In the genomic region with DNA sequence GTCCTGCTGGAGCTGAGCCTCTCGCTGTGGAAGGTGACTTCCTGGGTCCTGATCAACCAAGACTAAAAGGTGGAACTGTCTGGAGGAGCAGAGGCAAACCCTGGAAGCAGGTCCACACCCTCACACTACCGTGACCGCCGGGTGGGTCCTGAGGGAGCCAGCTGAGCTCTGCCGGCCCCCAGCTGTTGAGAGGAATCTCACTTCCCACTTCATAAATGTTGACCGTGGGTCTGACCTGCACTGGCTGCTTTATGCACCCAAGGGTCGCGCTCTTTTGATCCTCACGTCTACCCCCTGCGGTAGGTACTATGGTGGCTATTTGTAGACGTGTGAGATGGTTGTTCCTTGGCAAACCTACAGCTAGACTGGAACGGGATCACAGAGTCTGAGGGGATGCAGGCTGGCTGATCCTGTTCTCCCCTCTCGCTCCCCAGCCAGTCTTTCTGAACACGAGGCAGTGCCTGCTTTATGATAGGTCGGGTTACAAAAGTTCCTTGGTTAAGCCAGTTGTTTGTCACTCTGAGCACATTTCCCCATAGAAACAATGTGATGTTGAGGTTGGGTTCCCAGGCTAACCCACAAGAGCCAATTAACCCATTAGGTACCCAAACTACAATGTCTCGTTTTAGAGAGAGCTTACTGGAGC, we compare ENCODE assay signal across 1 cellular context.
TF ChIP-seq lines count a peak whose summit lies in the region.

No MANE protein-coding gene starts in this region.

TF ChIP-seq in HepG2, 621 proteins besides CTCF, POLR2A, EP300 and RAD21 (continued from another document):
- TF ChIP-seq, protein P1, sequence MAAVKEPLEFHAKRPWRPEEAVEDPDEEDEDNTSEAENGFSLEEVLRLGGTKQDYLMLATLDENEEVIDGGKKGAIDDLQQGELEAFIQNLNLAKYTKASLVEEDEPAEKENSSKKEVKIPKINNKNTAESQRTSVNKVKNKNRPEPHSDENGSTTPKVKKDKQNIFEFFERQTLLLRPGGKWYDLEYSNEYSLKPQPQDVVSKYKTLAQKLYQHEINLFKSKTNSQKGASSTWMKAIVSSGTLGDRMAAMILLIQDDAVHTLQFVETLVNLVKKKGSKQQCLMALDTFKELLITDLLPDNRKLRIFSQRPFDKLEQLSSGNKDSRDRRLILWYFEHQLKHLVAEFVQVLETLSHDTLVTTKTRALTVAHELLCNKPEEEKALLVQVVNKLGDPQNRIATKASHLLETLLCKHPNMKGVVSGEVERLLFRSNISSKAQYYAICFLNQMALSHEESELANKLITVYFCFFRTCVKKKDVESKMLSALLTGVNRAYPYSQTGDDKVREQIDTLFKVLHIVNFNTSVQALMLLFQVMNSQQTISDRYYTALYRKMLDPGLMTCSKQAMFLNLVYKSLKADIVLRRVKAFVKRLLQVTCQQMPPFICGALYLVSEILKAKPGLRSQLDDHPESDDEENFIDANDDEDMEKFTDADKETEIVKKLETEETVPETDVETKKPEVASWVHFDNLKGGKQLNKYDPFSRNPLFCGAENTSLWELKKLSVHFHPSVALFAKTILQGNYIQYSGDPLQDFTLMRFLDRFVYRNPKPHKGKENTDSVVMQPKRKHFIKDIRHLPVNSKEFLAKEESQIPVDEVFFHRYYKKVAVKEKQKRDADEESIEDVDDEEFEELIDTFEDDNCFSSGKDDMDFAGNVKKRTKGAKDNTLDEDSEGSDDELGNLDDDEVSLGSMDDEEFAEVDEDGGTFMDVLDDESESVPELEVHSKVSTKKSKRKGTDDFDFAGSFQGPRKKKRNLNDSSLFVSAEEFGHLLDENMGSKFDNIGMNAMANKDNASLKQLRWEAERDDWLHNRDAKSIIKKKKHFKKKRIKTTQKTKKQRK (IDR thresholded peaks at IDR 0.05; ENCODE audit: low read length): no peak
- TF ChIP-seq, protein P2, sequence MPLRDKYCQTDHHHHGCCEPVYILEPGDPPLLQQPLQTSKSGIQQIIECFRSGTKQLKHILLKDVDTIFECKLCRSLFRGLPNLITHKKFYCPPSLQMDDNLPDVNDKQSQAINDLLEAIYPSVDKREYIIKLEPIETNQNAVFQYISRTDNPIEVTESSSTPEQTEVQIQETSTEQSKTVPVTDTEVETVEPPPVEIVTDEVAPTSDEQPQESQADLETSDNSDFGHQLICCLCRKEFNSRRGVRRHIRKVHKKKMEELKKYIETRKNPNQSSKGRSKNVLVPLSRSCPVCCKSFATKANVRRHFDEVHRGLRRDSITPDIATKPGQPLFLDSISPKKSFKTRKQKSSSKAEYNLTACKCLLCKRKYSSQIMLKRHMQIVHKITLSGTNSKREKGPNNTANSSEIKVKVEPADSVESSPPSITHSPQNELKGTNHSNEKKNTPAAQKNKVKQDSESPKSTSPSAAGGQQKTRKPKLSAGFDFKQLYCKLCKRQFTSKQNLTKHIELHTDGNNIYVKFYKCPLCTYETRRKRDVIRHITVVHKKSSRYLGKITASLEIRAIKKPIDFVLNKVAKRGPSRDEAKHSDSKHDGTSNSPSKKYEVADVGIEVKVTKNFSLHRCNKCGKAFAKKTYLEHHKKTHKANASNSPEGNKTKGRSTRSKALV (CRISPR knock-in tag; IDR thresholded peaks at IDR 0.05): no peak
- TF ChIP-seq ZFP36L2 (CRISPR knock-in tag; IDR thresholded peaks at IDR 0.05) (no peak), ZNF207 (IDR thresholded peaks at IDR 0.05; ENCODE audit: borderline replicate concordance) (no peak), KMT2B (CRISPR knock-in tag; IDR thresholded peaks at IDR 0.05) (no peak)
- TF ChIP-seq, protein P3, sequence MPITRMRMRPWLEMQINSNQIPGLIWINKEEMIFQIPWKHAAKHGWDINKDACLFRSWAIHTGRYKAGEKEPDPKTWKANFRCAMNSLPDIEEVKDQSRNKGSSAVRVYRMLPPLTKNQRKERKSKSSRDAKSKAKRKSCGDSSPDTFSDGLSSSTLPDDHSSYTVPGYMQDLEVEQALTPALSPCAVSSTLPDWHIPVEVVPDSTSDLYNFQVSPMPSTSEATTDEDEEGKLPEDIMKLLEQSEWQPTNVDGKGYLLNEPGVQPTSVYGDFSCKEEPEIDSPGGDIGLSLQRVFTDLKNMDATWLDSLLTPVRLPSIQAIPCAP (CRISPR knock-in tag; IDR thresholded peaks at IDR 0.05; ENCODE audit: low read depth): no peak
- TF ChIP-seq, protein P4, sequence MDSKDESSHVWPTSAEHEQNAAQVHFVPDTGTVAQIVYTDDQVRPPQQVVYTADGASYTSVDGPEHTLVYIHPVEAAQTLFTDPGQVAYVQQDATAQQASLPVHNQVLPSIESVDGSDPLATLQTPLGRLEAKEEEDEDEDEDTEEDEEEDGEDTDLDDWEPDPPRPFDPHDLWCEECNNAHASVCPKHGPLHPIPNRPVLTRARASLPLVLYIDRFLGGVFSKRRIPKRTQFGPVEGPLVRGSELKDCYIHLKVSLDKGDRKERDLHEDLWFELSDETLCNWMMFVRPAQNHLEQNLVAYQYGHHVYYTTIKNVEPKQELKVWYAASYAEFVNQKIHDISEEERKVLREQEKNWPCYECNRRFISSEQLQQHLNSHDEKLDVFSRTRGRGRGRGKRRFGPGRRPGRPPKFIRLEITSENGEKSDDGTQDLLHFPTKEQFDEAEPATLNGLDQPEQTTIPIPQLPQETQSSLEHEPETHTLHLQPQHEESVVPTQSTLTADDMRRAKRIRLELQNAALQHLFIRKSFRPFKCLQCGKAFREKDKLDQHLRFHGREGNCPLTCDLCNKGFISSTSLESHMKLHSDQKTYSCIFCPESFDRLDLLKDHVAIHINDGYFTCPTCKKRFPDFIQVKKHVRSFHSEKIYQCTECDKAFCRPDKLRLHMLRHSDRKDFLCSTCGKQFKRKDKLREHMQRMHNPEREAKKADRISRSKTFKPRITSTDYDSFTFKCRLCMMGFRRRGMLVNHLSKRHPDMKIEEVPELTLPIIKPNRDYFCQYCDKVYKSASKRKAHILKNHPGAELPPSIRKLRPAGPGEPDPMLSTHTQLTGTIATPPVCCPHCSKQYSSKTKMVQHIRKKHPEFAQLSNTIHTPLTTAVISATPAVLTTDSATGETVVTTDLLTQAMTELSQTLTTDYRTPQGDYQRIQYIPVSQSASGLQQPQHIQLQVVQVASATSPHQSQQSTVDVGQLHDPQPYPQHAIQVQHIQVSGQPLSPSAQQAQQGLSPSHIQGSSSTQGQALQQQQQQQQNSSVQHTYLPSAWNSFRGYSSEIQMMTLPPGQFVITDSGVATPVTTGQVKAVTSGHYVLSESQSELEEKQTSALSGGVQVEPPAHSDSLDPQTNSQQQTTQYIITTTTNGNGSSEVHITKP (CRISPR knock-in tag; IDR thresholded peaks at IDR 0.05; ENCODE audit: low read depth): no peak
